ENCODE assay signal across 1 cellular context in genomic region chr12:120116792-120117651, GRCh38.
TF ChIP-seq lines count a peak whose summit lies in the region.

No MANE protein-coding gene starts in this region.

TF ChIP-seq in H1, 55 proteins besides CTCF, POLR2A, EP300 and RAD21:
- TF ChIP-seq ATF3 (IDR thresholded peaks at IDR 0.05; ENCODE audit: insufficient read depth, low read depth, low read length) (peak; percentile 11; the same call in 1 of the 2 replicates), SIN3A (conservative IDR thresholded peaks at IDR 0.05 in 1 of 2, IDR thresholded peaks at IDR 0.05 in 1 of 2; ENCODE audit: low read depth in 1 of 2, low read length in 2 of 2) (peak; percentile 69 to 89; a peak in 3 of 4 replicates), RNF2 (IDR thresholded peaks at IDR 0.05; ENCODE audit: borderline replicate concordance, low read depth, low read length, missing control alignments, poor library complexity, severe bottlenecking) (no peak), KDM4A (IDR thresholded peaks at IDR 0.05; ENCODE audit: low read depth, low read length, severe bottlenecking) (peak; percentile 80), TBP (IDR thresholded peaks at IDR 0.05; ENCODE audit: low read depth, low read length) (no peak), CBX8 (IDR thresholded peaks at IDR 0.05; ENCODE audit: borderline replicate concordance, low read depth, low read length) (no peak), MAX (IDR thresholded peaks at IDR 0.05) (peak; percentile 71), MAFK (IDR thresholded peaks at IDR 0.05; ENCODE audit: low read depth, low read length) (no peak), EZH2 (IDR thresholded peaks at IDR 0.05; ENCODE audit: low read depth, low read length, severe bottlenecking) (no peak), E2F6 (IDR thresholded peaks at IDR 0.05) (peak; percentile 72; the same call in 1 of the 2 replicates), NANOG (IDR thresholded peaks at IDR 0.05; ENCODE audit: insufficient read depth, low read depth, low read length, poor library complexity, severe bottlenecking) (no peak), POLR2AphosphoS5 (IDR thresholded peaks at IDR 0.05; ENCODE audit: low read depth, low read length) (peak; percentile 50; the same call in 1 of the 2 replicates), PHF8 (conservative IDR thresholded peaks at IDR 0.05; ENCODE audit: low read depth, low read length) (peak; percentile 69), TAF7 (optimal IDR thresholded peaks at IDR 0.05; ENCODE audit: borderline replicate concordance, low read depth, low read length) (no peak), ATF2 (IDR thresholded peaks at IDR 0.05; ENCODE audit: low read length) (no peak), SP4 (IDR thresholded peaks at IDR 0.05; ENCODE audit: low read length) (peak; percentile 95), ASH2L (IDR thresholded peaks at IDR 0.05; ENCODE audit: low read length) (peak; percentile 73), TAF1 (IDR thresholded peaks at IDR 0.05; ENCODE audit: low read depth, low read length) (peak; percentile 17; the same call in 1 of the 2 replicates), JUND (IDR thresholded peaks at IDR 0.05; ENCODE audit: low read length) (peak; percentile 13; the same call in 1 of the 2 replicates), BACH1 (IDR thresholded peaks at IDR 0.05; ENCODE audit: low read length) (no peak; the same call in 1 of the 2 replicates), NRF1 (IDR thresholded peaks at IDR 0.05; ENCODE audit: low read depth, low read length) (peak; percentile 100), HDAC2 (IDR thresholded peaks at IDR 0.05; ENCODE audit: borderline replicate concordance in 1 of 2, low read depth in 2 of 2, low read length in 2 of 2) (0 out of 4 replicates have a peak, but pooled peaks of 1 of the 2 experiments have one; percentile 9), POU5F1 (IDR thresholded peaks at IDR 0.05; ENCODE audit: low read depth, low read length) (no peak), RBBP5 (IDR thresholded peaks at IDR 0.05; ENCODE audit: borderline replicate concordance, low read depth, low read length) (peak; percentile 70)
